In genomic region chr15:68389936-68390790, GRCh38 we compare ENCODE assay signal across 10 cellular contexts. TPM values are rescaled to one million over a fixed set of nuclear protein-coding genes. Genes with fewer than 3 reads are reported as not detected.
A peak's percentile ranks its signal among the peaks of the same experiment; 100 is the strongest.
DNase-seq lines count a peak whose midpoint lies in the region; ATAC-seq and TF ChIP-seq lines count a peak whose summit lies in the region.
"Had no signal": no experiment of that assay in that cellular context is flagged by ENCODE, and none has a peak within 500 bp of the region (broad histone marks: within the 10 kb centered on the region; RNA-seq: fewer than 3 reads in every experiment).

No MANE protein-coding gene starts in this region.

- DNase-seq in osteoblast (ENCODE audit: insufficient read length, low spot score, missing footprints) (peak; percentile 83), nucleus accumbens (lab: John Stamatoyannopoulos, UW) (no peak), left colon (no peak), GM23338 (ENCODE audit: low spot score) (no peak)
- no peak for DNase-seq in stimulated activated CD4-positive, alpha-beta T cell treated with anti-CD3 and anti-CD28 coated beads, Interleukin-15, amount 100 ng/mL, for 24 hours
- DNase-seq: OCI-M1 had no signal

- no peaks in the 10 kb centered on the region for H3K9me3 ChIP-seq in osteoblast (ENCODE audit: low read depth, low read length)

- peaks cover 95% of the 10 kb centered on the region for H3K79me2 ChIP-seq in osteoblast (ENCODE audit: insufficient read depth, low read length)
- no peaks in the 10 kb centered on the region for H3K79me2 ChIP-seq in GM23338 (replicated peaks; ENCODE audit: insufficient read depth)

- no peak overlapping the region for H2AFZ ChIP-seq in osteoblast (ENCODE audit: low read length)
- no peak overlapping the region; the same call in 1 of the 2 replicates for H2AFZ ChIP-seq in GM23338

- ATAC-seq in GM18511 (IDR thresholded peaks at IDR 0.05; ENCODE audit: unreplicated experiment) (peak; percentile 75), HG03196 (IDR thresholded peaks at IDR 0.05; ENCODE audit: unreplicated experiment) (peak; percentile 85), left colon (no peak), GM23338 (no peak)
- peak; percentile 92 for ATAC-seq in activated T-helper 17 cell treated with anti-CD3 and anti-CD28 coated beads, Interleukin-2, amount 50 U/mL, for 72 hours (replicated peaks)

- H3K27me3 ChIP-seq in osteoblast (ENCODE audit: insufficient read depth, low read length) (no peaks in the 10 kb centered on the region), GM23338 (ENCODE audit: insufficient read depth) (no peaks in the 10 kb centered on the region)

- H3K4me2 ChIP-seq in osteoblast (ENCODE audit: insufficient read depth, low read length) (peak overlapping the region; percentile 49), GM23338 (no peak overlapping the region)

- H3K27me3 Mint-ChIP-seq in activated T-helper 17 cell treated with anti-CD3 and anti-CD28 coated beads, Interleukin-2, amount 50 U/mL, for 72 hours: peaks cover 37% of the 10 kb centered on the region
- no peaks in the 10 kb centered on the region for H3K27me3 Mint-ChIP-seq in GM23338 (ENCODE audit: insufficient read depth, low read depth, poor library complexity)

- H3K4me3 ChIP-seq in osteoblast (ENCODE audit: insufficient read depth, low read length) (peak overlapping the region; percentile 3), GM23338 (no peak overlapping the region)

- no peaks in the 10 kb centered on the region for H3F3A ChIP-seq in GM23338 (replicated peaks; ENCODE audit: low read depth)

- H4K20me1 ChIP-seq in osteoblast (ENCODE audit: insufficient read depth, low read length) (peaks cover 52% of the 10 kb centered on the region), GM23338 (replicated peaks; ENCODE audit: insufficient read depth) (no peaks in the 10 kb centered on the region)

- H3K27ac Mint-ChIP-seq in activated T-helper 17 cell treated with anti-CD3 and anti-CD28 coated beads, Interleukin-2, amount 50 U/mL, for 72 hours: no peak overlapping the region
- no peak overlapping the region for H3K27ac Mint-ChIP-seq in GM23338
- H3K27ac Mint-ChIP-seq: stimulated activated naive CD8-positive, alpha-beta T cell treated with anti-CD3 and anti-CD28 coated beads, Interleukin-15, Interleukin-2, amounts not matched to agents 100 ng/mL and 50 ng/mL, for 24 hours had no signal

- H3K9me2 ChIP-seq in GM23338 (ENCODE audit: insufficient read depth): peaks cover 3% of the 10 kb centered on the region; the same call in 1 of the 2 replicates

- no peak for TF ChIP-seq CTCF in osteoblast (IDR thresholded peaks at IDR 0.05; ENCODE audit: extremely low read depth, low read depth, low read length)
- no peak for TF ChIP-seq CTCF in GM23338 (conservative IDR thresholded peaks at IDR 0.05; ENCODE audit: low read depth in 2 of 2)

- no peaks in the 10 kb centered on the region for H3K36me3 Mint-ChIP-seq in activated T-helper 17 cell treated with anti-CD3 and anti-CD28 coated beads, Interleukin-2, amount 50 U/mL, for 72 hours (ENCODE audit: low read depth)
- no peaks in the 10 kb centered on the region for H3K36me3 Mint-ChIP-seq in GM23338 (ENCODE audit: low read depth)

- H3K9me3 Mint-ChIP-seq in activated T-helper 17 cell treated with anti-CD3 and anti-CD28 coated beads, Interleukin-2, amount 50 U/mL, for 72 hours: peaks cover 4% of the 10 kb centered on the region
- peaks cover 8% of the 10 kb centered on the region; the same call in 1 of the 3 replicates for H3K9me3 Mint-ChIP-seq in GM23338
- H3K9me3 Mint-ChIP-seq: stimulated activated naive CD8-positive, alpha-beta T cell treated with anti-CD3 and anti-CD28 coated beads, Interleukin-15, Interleukin-2, amounts not matched to agents 100 ng/mL and 50 ng/mL, for 24 hours had no signal

- no peaks in the 10 kb centered on the region for H3K4me1 Mint-ChIP-seq in activated T-helper 17 cell treated with anti-CD3 and anti-CD28 coated beads, Interleukin-2, amount 50 U/mL, for 72 hours
- H3K4me1 Mint-ChIP-seq in GM23338: no peaks in the 10 kb centered on the region

- H3K4me1 ChIP-seq in osteoblast (ENCODE audit: insufficient read depth, low read length) (peaks cover 42% of the 10 kb centered on the region), GM23338 (ENCODE audit: insufficient read depth) (no peaks in the 10 kb centered on the region)

- H3K27ac ChIP-seq in osteoblast (ENCODE audit: low read depth, low read length) (peak overlapping the region; percentile 90), GM23338 (ENCODE audit: low read depth) (no peak overlapping the region)

- intact Hi-C loops in left colon (cut with DNase I, micrococcal nuclease): loop anchor here in 1 of 2 donors (10.0 kb wide), 2 partner anchors 85 to 135 kb away; no protein-coding TSS in a partner anchor

- H3K36me3 ChIP-seq in osteoblast (ENCODE audit: insufficient read depth, low read length) (peaks cover 54% of the 10 kb centered on the region), GM23338 (ENCODE audit: insufficient read depth) (no peaks in the 10 kb centered on the region)

- H3K4me3 Mint-ChIP-seq in activated T-helper 17 cell treated with anti-CD3 and anti-CD28 coated beads, Interleukin-2, amount 50 U/mL, for 72 hours: no peak overlapping the region
- H3K4me3 Mint-ChIP-seq in GM23338: no peak overlapping the region
- H3K4me3 Mint-ChIP-seq: stimulated activated naive CD8-positive, alpha-beta T cell treated with anti-CD3 and anti-CD28 coated beads, Interleukin-15, Interleukin-2, amounts not matched to agents 100 ng/mL and 50 ng/mL, for 24 hours had no signal

TF ChIP-seq in GM23338, 12 proteins besides CTCF, POLR2A, EP300 and RAD21:
- TF ChIP-seq STAT1 (IDR thresholded peaks at IDR 0.05; ENCODE audit: unreplicated experiment): no peak

RNA-seq across cellular contexts. Expression of gene ITGA11, which starts 41.8 kb away (rescaled TPM):
- total RNA-seq in activated T-helper 17 cell treated with anti-CD3 and anti-CD28 coated beads, Interleukin-2, amount 50 U/mL, for 72 hours: 10 to 100 TPM in 1 of 2 donors, under 1 TPM in 1; 0.95 to 13.1 TPM
- total RNA-seq in osteoblast: 567 and 697 TPM in 2 replicates
- total RNA-seq in left colon: 1 to 10 TPM; 1.4 to 2.4 TPM
- 0.03 TPM in 1 of 2 replicates, not detected in the other for total RNA-seq in GM23338 (2014; rRNA removed; shearing (Covaris generic))
- polyA plus RNA-seq in GM23338 (2016; fragmentation: Nextera tagmentation; extraction: Ambion mirVana): 0.14 and 0.40 TPM in 2 replicates

Comparison
In these comparisons a context has a peak if more than half of its experiments do, and no peak if none do; other contexts are left out.
1. ATAC-seq: peak in GM18511 (single experiment), HG03196 (single experiment) and activated T-helper 17 cell treated with anti-CD3 and anti-CD28 coated beads, Interleukin-2, amount 50 U/mL, for 72 hours (single experiment); none in left colon (single experiment) and GM23338 (single experiment).
2. RNA of gene ITGA11, which starts 41.8 kb away (total RNA-seq): 567 to 697 TPM in osteoblast; 0.95 to 13.1 TPM in activated T-helper 17 cell treated with anti-CD3 and anti-CD28 coated beads, Interleukin-2, amount 50 U/mL, for 72 hours, 1.4 to 2.4 TPM in left colon and 0.03 TPM in GM23338; every median in the first group is over 10 times any median in the second.